ENCODE assay signal across 24 cellular contexts in genomic region chr2:223420048-223420447, GRCh38.
"Had no signal": no experiment of that assay in that cellular context is flagged by ENCODE, and none has a peak within 500 bp of the region (broad histone marks: within the 10 kb centered on the region; RNA-seq: fewer than 3 reads in every experiment).

No MANE protein-coding gene starts in this region.

- H3K4me3 ChIP-seq: left ventricle myocardium inferior, lung, pancreas, prostate gland, sigmoid colon, spleen, stomach, testis, thyroid gland, transverse colon, upper lobe of right lung had no signal

- DNase-seq: hypothalamus; immature natural killer cell; left ventricle myocardium inferior; naive B cell; natural killer cell; nucleus accumbens; pancreas; posterior cingulate gyrus; retina; right cardiac atrium; sigmoid colon; small intestine; spleen; stimulated activated CD4-positive, alpha-beta T cell treated with anti-CD3 and anti-CD28 coated beads, Interleukin-4, amount 100 ng/mL, for 24 hours; stimulated activated naive CD4-positive, alpha-beta T cell; stomach; testis; thyroid gland; transverse colon; upper lobe of right lung had no signal

- H3K27me3 Mint-ChIP-seq: naive B cell had no signal

- H3K27ac Mint-ChIP-seq: immature natural killer cell; mesothelial cell of epicardium; natural killer cell; stimulated activated effector memory CD8-positive, alpha-beta T cell treated with anti-CD3 and anti-CD28 coated beads, Interleukin-12 subunit alpha, Interleukin-12 subunit beta, amount 100 ng/mL, for 72 hours had no signal

- H3K27ac ChIP-seq: left ventricle myocardium inferior, pancreas, prostate gland, spleen, stomach, testis, thyroid gland, transverse colon, upper lobe of right lung had no signal

- H3K9me3 ChIP-seq: left ventricle myocardium inferior, pancreas, prostate gland, sigmoid colon, spleen, stomach, testis, thyroid gland, transverse colon, upper lobe of right lung had no signal

- H3K27me3 ChIP-seq: pancreas, sigmoid colon, spleen, stomach, testis, thyroid gland, transverse colon, upper lobe of right lung had no signal

- ATAC-seq: natural killer cell; pancreas; right cardiac atrium; stimulated activated effector memory CD8-positive, alpha-beta T cell treated with anti-CD3 and anti-CD28 coated beads, Interleukin-12 subunit alpha, Interleukin-12 subunit beta, amount 100 ng/mL, for 72 hours; upper lobe of right lung had no signal

- H3K4me1 ChIP-seq: left ventricle myocardium inferior, prostate gland, spleen, thyroid gland, transverse colon, upper lobe of right lung had no signal

- H3K36me3 Mint-ChIP-seq: immature natural killer cell; mesothelial cell of epicardium; naive B cell; natural killer cell; stimulated activated effector memory CD8-positive, alpha-beta T cell treated with anti-CD3 and anti-CD28 coated beads, Interleukin-12 subunit alpha, Interleukin-12 subunit beta, amount 100 ng/mL, for 72 hours had no signal

- H3K4me1 Mint-ChIP-seq: immature natural killer cell; naive B cell; natural killer cell; stimulated activated effector memory CD8-positive, alpha-beta T cell treated with anti-CD3 and anti-CD28 coated beads, Interleukin-12 subunit alpha, Interleukin-12 subunit beta, amount 100 ng/mL, for 72 hours had no signal

- H3K4me3 Mint-ChIP-seq: immature natural killer cell; mesothelial cell of epicardium; naive B cell; natural killer cell; stimulated activated effector memory CD8-positive, alpha-beta T cell treated with anti-CD3 and anti-CD28 coated beads, Interleukin-12 subunit alpha, Interleukin-12 subunit beta, amount 100 ng/mL, for 72 hours had no signal

- H3K36me3 ChIP-seq: left ventricle myocardium inferior, pancreas, prostate gland, sigmoid colon, spleen, stomach, thyroid gland, transverse colon, upper lobe of right lung had no signal
